13 cellular contexts compared by ENCODE assay signal in the genomic region with DNA sequence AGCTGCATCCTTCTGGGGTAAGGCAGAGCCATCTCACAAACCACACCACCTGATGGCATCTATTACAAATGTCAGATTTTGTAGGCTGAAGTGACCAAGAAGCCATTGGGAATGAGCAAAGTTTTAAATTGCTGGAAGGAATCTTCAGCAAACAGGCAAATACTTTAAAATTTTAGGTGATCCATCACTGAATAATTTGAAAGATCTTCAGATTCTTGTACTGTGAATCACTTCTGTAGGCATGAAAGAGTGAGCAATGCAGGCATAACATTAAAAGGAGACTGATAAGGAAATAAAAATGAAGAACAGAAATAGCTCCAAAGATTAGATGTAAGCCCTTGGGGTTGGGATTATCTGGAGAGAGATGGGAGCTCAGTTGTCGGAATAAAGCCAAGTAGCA. TPM values are rescaled to one million over a fixed set of nuclear protein-coding genes. Genes with fewer than 3 reads are reported as not detected.
A peak's percentile ranks its signal among the peaks of the same experiment; 100 is the strongest.
DNase-seq lines count a peak whose midpoint lies in the region; ATAC-seq and TF ChIP-seq lines count a peak whose summit lies in the region.
"Had no signal": no experiment of that assay in that cellular context is flagged by ENCODE, and none has a peak within 500 bp of the region (broad histone marks: within the 10 kb centered on the region; RNA-seq: fewer than 3 reads in every experiment).

No MANE protein-coding gene starts in this region.

- no peak overlapping the region for H3K4me2 ChIP-seq in PC-9

- no peaks in the 10 kb centered on the region for H3K79me2 ChIP-seq in PC-9 (ENCODE audit: low read depth)

- H3K9me3 ChIP-seq in PC-9 (ENCODE audit: insufficient read depth, low read depth): no peaks in the 10 kb centered on the region

- peaks cover 38% of the 10 kb centered on the region for H3K4me1 ChIP-seq in PC-9 (replicated peaks; ENCODE audit: insufficient read depth)

- H3K36me3 ChIP-seq in PC-9 (ENCODE audit: low read depth): no peaks in the 10 kb centered on the region

- POLR2A ChIA-PET in PC-9 (lab: Charles Lee; ENCODE audit: unreplicated experiment): interaction anchor here (0.6 to 0.8 kb wide), 2 partner anchors 18 to 20 kb away, joined by 5 read pairs; no protein-coding TSS in a partner anchor

- H4K20me1 ChIP-seq in PC-9 (ENCODE audit: insufficient read depth): no peaks in the 10 kb centered on the region

- intact Hi-C loops in PC-9 (cut with micrococcal nuclease; ENCODE audit: unreplicated experiment): no loop called here

- CTCF ChIA-PET in PC-9 (lab: Charles Lee): interaction anchor here (0.6 kb wide), 1 partner anchor 360 kb away, joined by 4 read pairs; no protein-coding TSS in a partner anchor

- TF ChIP-seq CTCF in PC-9 (conservative IDR thresholded peaks at IDR 0.05) (no peak), choroid plexus epithelial cell (conservative IDR thresholded peaks at IDR 0.05; ENCODE audit: low read depth, low read length) (no peak), omental fat pad (IDR thresholded peaks at IDR 0.05) (no peak)

- H3K4me3 ChIP-seq in PC-9: no peak overlapping the region
- no peak overlapping the region for H3K4me3 ChIP-seq in choroid plexus epithelial cell (ENCODE audit: low read depth, low read length)

- no peaks in the 10 kb centered on the region for H3K27me3 ChIP-seq in PC-9 (ENCODE audit: insufficient read depth, low read depth)

- no peaks in the 10 kb centered on the region for H3K9me2 ChIP-seq in PC-9 (ENCODE audit: insufficient read depth)

- H3F3A ChIP-seq in PC-9 (ENCODE audit: insufficient read depth, low read depth): peaks cover 19% of the 10 kb centered on the region; the same call in 1 of the 2 replicates

- 0 out of 2 replicates have a peak overlapping the region, but pooled peaks have one; percentile 11 for H3K27ac ChIP-seq in PC-9

- no peak overlapping the region for H2AFZ ChIP-seq in PC-9

- DNase-seq in EH (ENCODE audit: low read depth) (peak; percentile 81), PC-9 (peak; percentile 15 to 77), choroid plexus epithelial cell (ENCODE audit: low read depth) (peak; percentile 49), omental fat pad (ENCODE audit: low spot score) (no peak), NCI-H1092 (lab: John Stamatoyannopoulos, UW) (no peak), NCI-H1694 treated with DMSO at 0.1 percent for 48 hours (lab: John Stamatoyannopoulos, UW) (no peak)
- no peak for DNase-seq in stimulated activated CD4-positive, alpha-beta T cell treated with anti-CD3 and anti-CD28 coated beads, Interleukin-4, amount 100 ng/mL, for 24 hours
- DNase-seq: C1 segment of cervical spinal cord; DMS53; naive thymus-derived CD4-positive, alpha-beta T cell; NCI-H2029 treated with DMSO at 0.1 percent for 48 hours; RPMI8226 had no signal

- BruUV-seq in PC-9 (replicated peaks; lab: Mats Ljungman, UMichigan): no TSS peak

- ATAC-seq in omental fat pad (ENCODE audit: low FRiP score) (peak; percentile 34), GM18519 (IDR thresholded peaks at IDR 0.05; ENCODE audit: low FRiP score, unreplicated experiment) (no peak)
- ATAC-seq: naive thymus-derived CD4-positive, alpha-beta T cell had no signal

RNA-seq across cellular contexts. Expression of a gene that starts 36.0 kb away (rescaled TPM):
- total RNA-seq in PC-9 (2021): 46.9 and 50.0 TPM in 2 replicates
- 100 to 1,000 TPM; 125 to 176 (median 150) TPM for total RNA-seq in omental fat pad
- total RNA-seq: naive thymus-derived CD4-positive, alpha-beta T cell had no signal

Comparison
In these comparisons a context has a peak if more than half of its experiments do, and no peak if none do; other contexts are left out.
1. DNase-seq: peak in EH (single experiment), PC-9 (2 of 2) and choroid plexus epithelial cell (single experiment); none in omental fat pad (single experiment), stimulated activated CD4-positive, alpha-beta T cell treated with anti-CD3 and anti-CD28 coated beads, Interleukin-4, amount 100 ng/mL, for 24 hours (single experiment), NCI-H1092 (single experiment) and NCI-H1694 treated with DMSO at 0.1 percent for 48 hours (single experiment).